In genomic region chr1:169491845-169492281, GRCh38 we compare ENCODE assay signal across 11 cellular contexts. TPM values are rescaled to one million over a fixed set of nuclear protein-coding genes. Genes with fewer than 3 reads are reported as not detected.
DNase-seq lines count a peak whose midpoint lies in the region; ATAC-seq and TF ChIP-seq lines count a peak whose summit lies in the region.
"Had no signal": no experiment of that assay in that cellular context is flagged by ENCODE, and none has a peak within 500 bp of the region (broad histone marks: within the 10 kb centered on the region; RNA-seq: fewer than 3 reads in every experiment).

No MANE protein-coding gene starts in this region.

- no peaks in the 10 kb centered on the region for H3K27me3 Mint-ChIP-seq in MCF 10A (ENCODE audit: insufficient read depth, unreplicated experiment)
- peaks cover 15% of the 10 kb centered on the region for H3K27me3 Mint-ChIP-seq in stimulated activated naive CD8-positive, alpha-beta T cell treated with anti-CD3 and anti-CD28 coated beads, Interleukin-15, Interleukin-2, amounts not matched to agents 100 ng/mL and 50 ng/mL, for 24 hours

- WGBS in mammary epithelial cell (ENCODE audit: low coverage, missing lambda C conversion rate), result 89% methylated on average over 1 of the region's 3 CpGs
- WGBS in suprapubic skin, result 68% methylated on average over 3 of the region's 3 CpGs

- H3K9me3 Mint-ChIP-seq in MCF 10A (ENCODE audit: unreplicated experiment), result no peaks in the 10 kb centered on the region
- H3K9me3 Mint-ChIP-seq in stimulated activated naive CD8-positive, alpha-beta T cell treated with anti-CD3 and anti-CD28 coated beads, Interleukin-15, Interleukin-2, amounts not matched to agents 100 ng/mL and 50 ng/mL, for 24 hours, result no peaks in the 10 kb centered on the region

- in situ Hi-C loops in mammary epithelial cell (cut with MboI; ENCODE audit: low sequenced_read_pairs in 2 of 2), result no loop called here

- POLR2A ChIA-PET in MCF 10A (lab: Yijun Ruan, JAX), result no interaction called here

- dilution Hi-C loops in mammary epithelial cell (cut with HindIII; ENCODE audit: low sequenced_read_pairs), result no loop called here

- H3K9me3 ChIP-seq in mammary epithelial cell (replicated peaks; ENCODE audit: insufficient read depth, low read length), result no peaks in the 10 kb centered on the region
- H3K9me3 ChIP-seq in suprapubic skin, result no peaks in the 10 kb centered on the region
- no peaks in the 10 kb centered on the region for H3K9me3 ChIP-seq in uterus

- peak; percentile 23 for DNase-seq in mammary epithelial cell
- DNase-seq in MCF 10A (ENCODE audit: unreplicated experiment), result no peak
- peak; percentile 35 for DNase-seq in amniotic epithelial cell (ENCODE audit: low read depth)
- no peak for DNase-seq in suprapubic skin (ENCODE audit: low spot score in 2 of 2)
- DNase-seq in NCI-H187 treated with DMSO at 0.1 percent for 48 hours (lab: John Stamatoyannopoulos, UW), result no peak
- DNase-seq in uterus, result no peak
- DNase-seq: islet precursor cell, NCI-H526 treated with DMSO at 0.1 percent for 48 hours had no signal

- H3K27me3 ChIP-seq in mammary epithelial cell (ENCODE audit: insufficient read depth, low read length) (no peaks in the 10 kb centered on the region), suprapubic skin (no peaks in the 10 kb centered on the region), uterus (no peaks in the 10 kb centered on the region)
- H3K27me3 ChIP-seq: dorsolateral prefrontal cortex had no signal

- H3K27ac Mint-ChIP-seq in MCF 10A (ENCODE audit: low read depth, unreplicated experiment), result no peak overlapping the region
- H3K27ac Mint-ChIP-seq in stimulated activated naive CD8-positive, alpha-beta T cell treated with anti-CD3 and anti-CD28 coated beads, Interleukin-15, Interleukin-2, amounts not matched to agents 100 ng/mL and 50 ng/mL, for 24 hours, result peak overlapping the region; percentile 64

- peaks cover 15% of the 10 kb centered on the region for H3K4me1 ChIP-seq in mammary epithelial cell (ENCODE audit: insufficient read depth, low read length)
- peaks cover 6% of the 10 kb centered on the region for H3K4me1 ChIP-seq in suprapubic skin
- no peaks in the 10 kb centered on the region for H3K4me1 ChIP-seq in uterus

- H3K4me2 ChIP-seq in mammary epithelial cell (ENCODE audit: insufficient read depth, low read depth, low read length), result no peak overlapping the region

- peak; percentile 49 for ATAC-seq in HG03060 (IDR thresholded peaks at IDR 0.05; ENCODE audit: low read depth, unreplicated experiment)

- no peaks in the 10 kb centered on the region for H3K36me3 ChIP-seq in mammary epithelial cell (ENCODE audit: insufficient read depth, low read length)
- no peaks in the 10 kb centered on the region for H3K36me3 ChIP-seq in suprapubic skin
- no peaks in the 10 kb centered on the region for H3K36me3 ChIP-seq in uterus

- H3K4me3 Mint-ChIP-seq in MCF 10A (ENCODE audit: unreplicated experiment), result no peak overlapping the region
- H3K4me3 Mint-ChIP-seq in stimulated activated naive CD8-positive, alpha-beta T cell treated with anti-CD3 and anti-CD28 coated beads, Interleukin-15, Interleukin-2, amounts not matched to agents 100 ng/mL and 50 ng/mL, for 24 hours, result no peak overlapping the region

- TF ChIP-seq CTCF in mammary epithelial cell (conservative IDR thresholded peaks at IDR 0.05 in 1 of 2, IDR thresholded peaks at IDR 0.05 in 1 of 2; ENCODE audit: extremely low read depth in 1 of 2, insufficient read depth in 1 of 2, low read depth in 1 of 2, low read length in 2 of 2), result no peak
- TF ChIP-seq CTCF in MCF 10A (IDR thresholded peaks at IDR 0.05; ENCODE audit: unreplicated experiment), result no peak
- TF ChIP-seq CTCF in suprapubic skin (IDR thresholded peaks at IDR 0.05), result no peak
- TF ChIP-seq CTCF in uterus (IDR thresholded peaks at IDR 0.05), result no peak

- no peak overlapping the region for H3K4me3 ChIP-seq in mammary epithelial cell (replicated peaks in 1 of 3; ENCODE audit: insufficient read depth in 1 of 3, low read depth in 2 of 3, low read length in 3 of 3)
- no peak overlapping the region for H3K4me3 ChIP-seq in suprapubic skin
- no peak overlapping the region for H3K4me3 ChIP-seq in uterus
- H3K4me3 ChIP-seq: dorsolateral prefrontal cortex had no signal

- CTCF ChIA-PET in mammary epithelial cell (lab: Charles Lee; ENCODE audit: low non-redundant PET) (no interaction called here), MCF 10A (lab: Yijun Ruan, JAX) (interaction anchor here (1.0 to 1.2 kb wide), 3 partner anchors 15 to 56 kb away, joined by 3 to 4 read pairs (median 3); no protein-coding TSS in a partner anchor)

- H3K9ac ChIP-seq in mammary epithelial cell (ENCODE audit: insufficient read depth, low read length), result no peak overlapping the region

- TF ChIP-seq POLR2A in suprapubic skin (IDR thresholded peaks at IDR 0.05) (no peak), uterus (IDR thresholded peaks at IDR 0.05) (no peak)

- BruUV-seq in mammary epithelial cell (replicated peaks; lab: Mats Ljungman, UMichigan), result no TSS peak
- no TSS peak for BruUV-seq in MCF 10A (replicated peaks; lab: Mats Ljungman, UMichigan)

- no peak overlapping the region for H2AFZ ChIP-seq in mammary epithelial cell (ENCODE audit: low read depth, low read length)

- intact Hi-C loops in mammary epithelial cell (cut with micrococcal nuclease) (no loop called here), MCF 10A (cut with micrococcal nuclease) (no loop called here), uterus (cut with DNase I; ENCODE audit: low total_unique reads) (no loop called here)

- peaks cover 37% of the 10 kb centered on the region for H3K4me1 Mint-ChIP-seq in MCF 10A (ENCODE audit: insufficient read depth, unreplicated experiment)
- peaks cover 62% of the 10 kb centered on the region for H3K4me1 Mint-ChIP-seq in stimulated activated naive CD8-positive, alpha-beta T cell treated with anti-CD3 and anti-CD28 coated beads, Interleukin-15, Interleukin-2, amounts not matched to agents 100 ng/mL and 50 ng/mL, for 24 hours (ENCODE audit: low read depth)

- H3K27ac ChIP-seq in mammary epithelial cell (ENCODE audit: insufficient read depth, low read depth, low read length), result no peak overlapping the region
- H3K27ac ChIP-seq in suprapubic skin, result no peak overlapping the region
- H3K27ac ChIP-seq in uterus, result no peak overlapping the region
- H3K27ac ChIP-seq: dorsolateral prefrontal cortex had no signal

- H4K20me1 ChIP-seq in mammary epithelial cell (ENCODE audit: insufficient read depth, low read length), result no peaks in the 10 kb centered on the region

- no peaks in the 10 kb centered on the region for H3K79me2 ChIP-seq in mammary epithelial cell (ENCODE audit: insufficient read depth, low read length)

- no peaks in the 10 kb centered on the region for H3K36me3 Mint-ChIP-seq in MCF 10A (ENCODE audit: insufficient read depth, unreplicated experiment)
- no peaks in the 10 kb centered on the region for H3K36me3 Mint-ChIP-seq in stimulated activated naive CD8-positive, alpha-beta T cell treated with anti-CD3 and anti-CD28 coated beads, Interleukin-15, Interleukin-2, amounts not matched to agents 100 ng/mL and 50 ng/mL, for 24 hours (ENCODE audit: low read depth)

- no peak for TF ChIP-seq EP300 in suprapubic skin (IDR thresholded peaks at IDR 0.05)

RNA-seq across cellular contexts. Expression of gene SLC19A2, which starts 6.1 kb away (rescaled TPM):
- total RNA-seq in mammary epithelial cell, result 10 to 100 TPM in 1 of 2 donors, 1 to 10 TPM in 1; 6.3 to 11.0 TPM
- polyA plus RNA-seq in mammary epithelial cell, result 5.6 TPM
- polyA minus RNA-seq in mammary epithelial cell, result 10.6 TPM
- total RNA-seq in MCF 10A (2022), result 13.9 and 16.7 TPM in 2 replicates
- total RNA-seq in suprapubic skin, result 10 to 100 TPM; 21.9 to 38.7 (median 30.5) TPM
- 10 to 100 TPM; 12.6 to 52.4 (median 16.7) TPM for total RNA-seq in uterus

Comparison
In these comparisons a context has a peak if more than half of its experiments do, and no peak if none do; other contexts are left out.
1. DNase-seq: peak in mammary epithelial cell (single experiment) and amniotic epithelial cell (single experiment); none in MCF 10A (single experiment), suprapubic skin (0 of 2), NCI-H187 treated with DMSO at 0.1 percent for 48 hours (single experiment) and uterus (0 of 2).